8 cellular contexts compared by ENCODE assay signal in the genomic region with DNA sequence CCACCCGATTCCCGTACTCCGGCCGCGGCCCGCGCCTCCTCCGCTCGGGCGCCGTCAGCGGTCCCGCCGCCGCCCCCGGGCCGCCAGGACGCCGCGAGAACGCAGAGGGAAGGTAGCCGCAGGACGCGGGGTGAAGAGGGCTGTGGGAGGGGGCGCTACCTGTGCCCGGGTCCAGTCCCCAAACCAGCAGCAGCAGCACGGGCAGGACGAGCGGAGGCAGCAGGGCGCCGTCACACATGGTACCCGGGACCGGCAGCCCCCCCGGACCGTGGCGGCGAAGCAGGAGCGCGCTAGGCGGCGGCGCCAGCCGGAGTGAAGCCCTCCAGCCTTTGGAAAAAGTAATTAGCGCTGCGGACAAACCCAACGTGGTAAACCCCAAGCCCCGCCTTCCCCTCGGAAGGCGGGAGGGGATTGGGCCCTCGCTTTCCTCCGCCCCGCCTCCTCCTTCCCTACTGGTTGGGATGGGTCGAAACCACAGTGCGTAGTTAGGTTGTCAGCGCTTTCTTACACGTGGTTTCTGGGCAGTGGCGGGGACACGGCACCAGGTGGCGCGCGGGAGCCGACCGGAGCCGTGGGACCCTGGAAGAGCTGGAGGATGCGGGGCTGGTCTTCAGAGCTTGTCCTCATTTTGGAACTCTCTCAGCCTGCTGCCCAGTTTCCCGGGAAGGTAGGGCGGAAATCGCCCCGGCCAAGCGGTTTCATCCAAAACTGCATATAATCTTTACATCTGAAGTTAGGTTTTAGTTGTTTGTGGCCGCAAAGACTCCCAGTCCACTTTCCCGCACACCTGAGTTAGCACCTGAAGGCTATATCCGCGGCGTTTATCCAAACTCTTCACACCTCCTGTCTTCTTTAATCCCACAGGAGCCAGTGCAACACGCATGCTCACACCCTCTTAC. TPM values are rescaled to one million over a fixed set of nuclear protein-coding genes. Genes with fewer than 3 reads are reported as not detected.
A peak's percentile ranks its signal among the peaks of the same experiment; 100 is the strongest.
DNase-seq lines count a peak whose midpoint lies in the region; ATAC-seq and TF ChIP-seq lines count a peak whose summit lies in the region.

A gene with protein sequence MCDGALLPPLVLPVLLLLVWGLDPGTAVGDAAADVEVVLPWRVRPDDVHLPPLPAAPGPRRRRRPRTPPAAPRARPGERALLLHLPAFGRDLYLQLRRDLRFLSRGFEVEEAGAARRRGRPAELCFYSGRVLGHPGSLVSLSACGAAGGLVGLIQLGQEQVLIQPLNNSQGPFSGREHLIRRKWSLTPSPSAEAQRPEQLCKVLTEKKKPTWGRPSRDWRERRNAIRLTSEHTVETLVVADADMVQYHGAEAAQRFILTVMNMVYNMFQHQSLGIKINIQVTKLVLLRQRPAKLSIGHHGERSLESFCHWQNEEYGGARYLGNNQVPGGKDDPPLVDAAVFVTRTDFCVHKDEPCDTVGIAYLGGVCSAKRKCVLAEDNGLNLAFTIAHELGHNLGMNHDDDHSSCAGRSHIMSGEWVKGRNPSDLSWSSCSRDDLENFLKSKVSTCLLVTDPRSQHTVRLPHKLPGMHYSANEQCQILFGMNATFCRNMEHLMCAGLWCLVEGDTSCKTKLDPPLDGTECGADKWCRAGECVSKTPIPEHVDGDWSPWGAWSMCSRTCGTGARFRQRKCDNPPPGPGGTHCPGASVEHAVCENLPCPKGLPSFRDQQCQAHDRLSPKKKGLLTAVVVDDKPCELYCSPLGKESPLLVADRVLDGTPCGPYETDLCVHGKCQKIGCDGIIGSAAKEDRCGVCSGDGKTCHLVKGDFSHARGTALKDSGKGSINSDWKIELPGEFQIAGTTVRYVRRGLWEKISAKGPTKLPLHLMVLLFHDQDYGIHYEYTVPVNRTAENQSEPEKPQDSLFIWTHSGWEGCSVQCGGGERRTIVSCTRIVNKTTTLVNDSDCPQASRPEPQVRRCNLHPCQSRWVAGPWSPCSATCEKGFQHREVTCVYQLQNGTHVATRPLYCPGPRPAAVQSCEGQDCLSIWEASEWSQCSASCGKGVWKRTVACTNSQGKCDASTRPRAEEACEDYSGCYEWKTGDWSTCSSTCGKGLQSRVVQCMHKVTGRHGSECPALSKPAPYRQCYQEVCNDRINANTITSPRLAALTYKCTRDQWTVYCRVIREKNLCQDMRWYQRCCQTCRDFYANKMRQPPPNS (minus strand): TSS at position 314 of the 899 bp plus-strand sequence. CDS start 76 bp downstream, at position 238.

- peaks cover 8% of the 10 kb centered on the region for H3K27me3 ChIP-seq in IMR-90 (ENCODE audit: control insufficient read depth, insufficient read depth, low read length)

- H3K14ac ChIP-seq in IMR-90 (replicated peaks; ENCODE audit: low read depth, low read length): no peak within 1 kb of the TSS

- peak; percentile 59 for TF ChIP-seq CTCF in IMR-90 (conservative IDR thresholded peaks at IDR 0.05; ENCODE audit: low read depth, low read length)
- peak; percentile 86 for TF ChIP-seq CTCF in glutamatergic neuron (IDR thresholded peaks at IDR 0.05; ENCODE audit: partially characterized antibody, unreplicated experiment)

- peak; percentile 93 for DNase-seq in Caki2 (ENCODE audit: low read depth)
- DNase-seq in IMR-90: peak; percentile 39
- peak; percentile 97 for DNase-seq in SK-N-DZ (ENCODE audit: low spot score)
- DNase-seq in glutamatergic neuron: peak; percentile 96
- DNase-seq in occipital lobe (lab: John Stamatoyannopoulos, UW): peak; percentile 93
- DNase-seq in substantia nigra (lab: John Stamatoyannopoulos, UW): peak; percentile 44 to 96 (median 90)

- peak within 1 kb of the TSS; percentile 73 for H2AFZ ChIP-seq in IMR-90 (replicated peaks; ENCODE audit: low read length, poor library complexity)

- intact Hi-C loops in IMR-90 (cut with micrococcal nuclease): no loop called here

- no peak within 1 kb of the TSS for H2BK5ac ChIP-seq in IMR-90 (ENCODE audit: low read depth, low read length, poor library complexity, severe bottlenecking)

- H4K8ac ChIP-seq in IMR-90 (ENCODE audit: low read depth in 2 of 2, low read length in 2 of 2): no peak within 1 kb of the TSS

- H3K27ac ChIP-seq in IMR-90 (ENCODE audit: insufficient read depth, low read length) (no peak within 1 kb of the TSS), substantia nigra (ENCODE audit: low read depth, low read length, poor library complexity, severe bottlenecking) (no peak within 1 kb of the TSS)

- CTCF ChIA-PET in IMR-90 (lab: Yijun Ruan, JAX): no interaction called here

- ATAC-seq in GM21515 (IDR thresholded peaks at IDR 0.05; ENCODE audit: unreplicated experiment): peak; percentile 99
- ATAC-seq in IMR-90 (ENCODE audit: low read depth): peak; percentile 75

- no peak within 1 kb of the TSS for H2BK120ac ChIP-seq in IMR-90 (ENCODE audit: low read depth, low read length)

- no peaks in the 10 kb centered on the region for H4K20me1 ChIP-seq in IMR-90 (ENCODE audit: insufficient read depth, low read length)

- H3K56ac ChIP-seq in IMR-90 (ENCODE audit: extremely low read depth, insufficient read depth, low read length): no peak within 1 kb of the TSS

- dilution Hi-C loops in IMR-90 (cut with HindIII; ENCODE audit: low sequenced_read_pairs, unreplicated experiment): no loop called here

- WGBS in IMR-90 (ENCODE audit: extremely low coverage in 2 of 2, insufficient read length in 1 of 2), 2 experiments: 2% methylated on average over 31 of the region's 76 CpGs; no CpG with 5 or more reads in 1 of the 2 experiments

- no peak within 1 kb of the TSS for H3K4me3 ChIP-seq in IMR-90 (ENCODE audit: insufficient read depth, low read depth, low read length)

- H3K18ac ChIP-seq in IMR-90 (ENCODE audit: low read depth, low read length): no peak within 1 kb of the TSS

- H3K4me2 ChIP-seq in IMR-90 (ENCODE audit: low read depth, low read length): no peak within 1 kb of the TSS

- POLR2A ChIA-PET in IMR-90 (lab: Charles Lee; ENCODE audit: unreplicated experiment): no interaction called here

- BruUV-seq in IMR-90 (replicated peaks; lab: Mats Ljungman, UMichigan): no TSS peak

- H3K36me3 Mint-ChIP-seq in activated naive CD4-positive, alpha-beta T cell treated with anti-CD3 and anti-CD28 coated beads, Interleukin-2, amount 50 U/mL, for 24 hours: no peaks in the 10 kb centered on the region
- no peaks in the 10 kb centered on the region for H3K36me3 Mint-ChIP-seq in glutamatergic neuron (ENCODE audit: unreplicated experiment)

- no peak for TF ChIP-seq POLR2A in IMR-90 (IDR thresholded peaks at IDR 0.05; ENCODE audit: low read depth, low read length)

- no peaks in the 10 kb centered on the region for H3K36me3 ChIP-seq in IMR-90 (ENCODE audit: control insufficient read depth, insufficient read depth, low read length)

- H3K23ac ChIP-seq in IMR-90 (ENCODE audit: low read depth, low read length): no peak within 1 kb of the TSS

- H3K4me1 ChIP-seq in IMR-90 (ENCODE audit: control insufficient read depth, insufficient read depth, low read length): no peaks in the 10 kb centered on the region

- no peaks in the 10 kb centered on the region for H3K27me3 Mint-ChIP-seq in activated naive CD4-positive, alpha-beta T cell treated with anti-CD3 and anti-CD28 coated beads, Interleukin-2, amount 50 U/mL, for 24 hours
- peaks cover 6% of the 10 kb centered on the region for H3K27me3 Mint-ChIP-seq in glutamatergic neuron (ENCODE audit: unreplicated experiment)

- H2AK5ac ChIP-seq in IMR-90 (ENCODE audit: low read depth, low read length): no peak within 1 kb of the TSS

- no peaks in the 10 kb centered on the region for H3K9me3 ChIP-seq in IMR-90 (ENCODE audit: control insufficient read depth, insufficient read depth, low read length)

- TF ChIP-seq RAD21 in IMR-90 (IDR thresholded peaks at IDR 0.05; ENCODE audit: low read length): peak; percentile 40

- no peaks in the 10 kb centered on the region for H3K79me1 ChIP-seq in IMR-90 (ENCODE audit: low read depth in 1 of 2, low read length in 2 of 2)

- H3K27ac Mint-ChIP-seq in activated naive CD4-positive, alpha-beta T cell treated with anti-CD3 and anti-CD28 coated beads, Interleukin-2, amount 50 U/mL, for 24 hours: peak within 1 kb of the TSS; percentile 35
- peak within 1 kb of the TSS; percentile 38 for H3K27ac Mint-ChIP-seq in glutamatergic neuron (ENCODE audit: unreplicated experiment)

- H3K9ac ChIP-seq in IMR-90 (ENCODE audit: low read depth, low read length): no peak within 1 kb of the TSS

- no peaks in the 10 kb centered on the region for H3K9me3 Mint-ChIP-seq in activated naive CD4-positive, alpha-beta T cell treated with anti-CD3 and anti-CD28 coated beads, Interleukin-2, amount 50 U/mL, for 24 hours
- H3K9me3 Mint-ChIP-seq in glutamatergic neuron (ENCODE audit: unreplicated experiment): peaks cover 8% of the 10 kb centered on the region

- H3K4me1 Mint-ChIP-seq in activated naive CD4-positive, alpha-beta T cell treated with anti-CD3 and anti-CD28 coated beads, Interleukin-2, amount 50 U/mL, for 24 hours: peaks cover 22% of the 10 kb centered on the region
- H3K4me1 Mint-ChIP-seq in glutamatergic neuron (ENCODE audit: low read depth, unreplicated experiment): peaks cover 3% of the 10 kb centered on the region

- H3K4me3 Mint-ChIP-seq in activated naive CD4-positive, alpha-beta T cell treated with anti-CD3 and anti-CD28 coated beads, Interleukin-2, amount 50 U/mL, for 24 hours: peak within 1 kb of the TSS; percentile 72
- peak within 1 kb of the TSS; percentile 42 for H3K4me3 Mint-ChIP-seq in glutamatergic neuron (ENCODE audit: unreplicated experiment)

- no peak within 1 kb of the TSS for H2AK9ac ChIP-seq in IMR-90 (replicated peaks; ENCODE audit: low read depth, low read length, poor library complexity)

- in situ Hi-C loops in Caki2 (cut with HindIII; ENCODE audit: low pct_unique_long_range_greater_than_20kb, low sequenced_read_pairs): no loop called here
- in situ Hi-C loops in IMR-90 (cut with MboI; ENCODE audit: low sequenced_read_pairs): no loop called here

- H3K9me1 ChIP-seq in IMR-90 (ENCODE audit: insufficient read depth, low read length): no peaks in the 10 kb centered on the region

- H3K4ac ChIP-seq in IMR-90 (ENCODE audit: low read depth, low read length): no peak within 1 kb of the TSS

- no peak within 1 kb of the TSS for H4K91ac ChIP-seq in IMR-90 (ENCODE audit: insufficient read depth, low read depth, low read length)

- no peak within 1 kb of the TSS for H2BK20ac ChIP-seq in IMR-90 (ENCODE audit: low read depth, low read length)

- H4K5ac ChIP-seq in IMR-90 (ENCODE audit: low read depth, low read length): no peak within 1 kb of the TSS

- H2BK15ac ChIP-seq in IMR-90 (ENCODE audit: low read depth, low read length): no peak within 1 kb of the TSS

RNA-seq across cellular contexts. Expression of the gene that starts here (rescaled TPM):
- total RNA-seq in Caki2 (2014; rRNA removed; shearing (Covaris generic); ENCODE audit: low replicate concordance): not detected in 2 replicates
- total RNA-seq in IMR-90 (2012; rRNA removed) (0.28 TPM in 1 of 2 replicates, not detected in the other), glutamatergic neuron (ENCODE audit: unreplicated experiment) (6.8 TPM), occipital lobe (5.1 TPM)
- 0.03 and 0.09 TPM in 2 replicates for polyA plus RNA-seq in IMR-90 (2012; rRNA removed)
- 0.01 and 0.02 TPM in 2 replicates for polyA plus RNA-seq in IMR-90 (2012; cell fraction: cytosol; rRNA removed)
- 0.03 and 0.06 TPM in 2 replicates for polyA plus RNA-seq in IMR-90 (2012; cell fraction: nucleus; rRNA removed; ENCODE audit: low replicate concordance)
- polyA plus RNA-seq in SK-N-DZ (2014; cell fraction: cytosol; rRNA removed): 4.2 and 11.2 TPM in 2 replicates
- 7.2 and 7.8 TPM in 2 replicates for polyA plus RNA-seq in SK-N-DZ (2014; cell fraction: nucleus; rRNA removed)

Comparison
In these comparisons a context has a peak if more than half of its experiments do, and no peak if none do; other contexts are left out.
1. Peak in DNase-seq in Caki2; RNA of the gene not detected or under 1 TPM.
2. Peak in DNase-seq and ATAC-seq in IMR-90; RNA of the gene not detected or under 1 TPM.
3. DNase-seq: peak in every context shown above with its lines; median percentile 97 in SK-N-DZ; 96 in glutamatergic neuron; 93 in Caki2; 93 in occipital lobe; 90 in substantia nigra; 39 in IMR-90.